In genomic region chr5:59905217-59905616, GRCh38 we compare ENCODE assay signal across 1 cellular context.
TF ChIP-seq lines count a peak whose summit lies in the region.

No MANE protein-coding gene starts in this region.

TF ChIP-seq in GM12878, 131 proteins besides CTCF, POLR2A, EP300 and RAD21 (continued from another document):
- TF ChIP-seq TAF1 (IDR thresholded peaks at IDR 0.05; ENCODE audit: borderline replicate concordance, low read depth, low read length) = no peak
- no peak for TF ChIP-seq CEBPZ (IDR thresholded peaks at IDR 0.05; ENCODE audit: low read depth, low read length)
- TF ChIP-seq YY1 (IDR thresholded peaks at IDR 0.05; ENCODE audit: low read depth, low read length) = no peak
- peak; percentile 86; the same call in 1 of the 2 replicates for TF ChIP-seq BCL11A (IDR thresholded peaks at IDR 0.05; ENCODE audit: low read depth, low read length)
- no peak for TF ChIP-seq TCF12 (IDR thresholded peaks at IDR 0.05; ENCODE audit: low read depth, low read length)
- TF ChIP-seq PML (IDR thresholded peaks at IDR 0.05; ENCODE audit: low read length) = no peak
- no peak for TF ChIP-seq SMAD5 (IDR thresholded peaks at IDR 0.05; ENCODE audit: low read depth)
- TF ChIP-seq MTA2 (IDR thresholded peaks at IDR 0.05; ENCODE audit: low read depth) = peak; percentile 100
- 0 out of 4 replicates have a peak, but pooled peaks have one; percentile 16 to 22 for TF ChIP-seq IKZF2 (IDR thresholded peaks at IDR 0.05)
